ENCODE assay signal across 1 cellular context in the genomic region with DNA sequence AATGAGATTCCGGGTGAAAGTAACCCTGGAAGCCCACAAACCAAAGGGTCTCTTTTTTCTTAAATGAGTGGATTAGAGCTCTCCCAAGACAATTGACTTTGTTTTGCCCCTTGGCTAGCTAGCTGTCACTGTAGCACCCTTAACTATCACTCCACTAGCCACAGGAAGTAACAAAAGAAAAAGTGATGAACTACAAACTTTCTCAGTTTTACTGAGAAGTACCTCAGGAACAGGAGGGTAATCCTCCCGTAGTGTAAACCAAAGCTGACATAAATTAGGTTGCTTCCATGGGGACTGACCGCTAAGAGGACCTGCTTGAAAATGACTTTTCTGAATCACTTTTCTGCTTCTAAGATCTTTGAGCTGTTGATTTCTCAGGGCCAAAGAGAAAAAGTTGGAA.
TF ChIP-seq lines count a peak whose summit lies in the region.

No MANE protein-coding gene starts in this region.

TF ChIP-seq in GM23338, 12 proteins besides CTCF, POLR2A, EP300 and RAD21 (continued from another document):
- TF ChIP-seq, protein P1, sequence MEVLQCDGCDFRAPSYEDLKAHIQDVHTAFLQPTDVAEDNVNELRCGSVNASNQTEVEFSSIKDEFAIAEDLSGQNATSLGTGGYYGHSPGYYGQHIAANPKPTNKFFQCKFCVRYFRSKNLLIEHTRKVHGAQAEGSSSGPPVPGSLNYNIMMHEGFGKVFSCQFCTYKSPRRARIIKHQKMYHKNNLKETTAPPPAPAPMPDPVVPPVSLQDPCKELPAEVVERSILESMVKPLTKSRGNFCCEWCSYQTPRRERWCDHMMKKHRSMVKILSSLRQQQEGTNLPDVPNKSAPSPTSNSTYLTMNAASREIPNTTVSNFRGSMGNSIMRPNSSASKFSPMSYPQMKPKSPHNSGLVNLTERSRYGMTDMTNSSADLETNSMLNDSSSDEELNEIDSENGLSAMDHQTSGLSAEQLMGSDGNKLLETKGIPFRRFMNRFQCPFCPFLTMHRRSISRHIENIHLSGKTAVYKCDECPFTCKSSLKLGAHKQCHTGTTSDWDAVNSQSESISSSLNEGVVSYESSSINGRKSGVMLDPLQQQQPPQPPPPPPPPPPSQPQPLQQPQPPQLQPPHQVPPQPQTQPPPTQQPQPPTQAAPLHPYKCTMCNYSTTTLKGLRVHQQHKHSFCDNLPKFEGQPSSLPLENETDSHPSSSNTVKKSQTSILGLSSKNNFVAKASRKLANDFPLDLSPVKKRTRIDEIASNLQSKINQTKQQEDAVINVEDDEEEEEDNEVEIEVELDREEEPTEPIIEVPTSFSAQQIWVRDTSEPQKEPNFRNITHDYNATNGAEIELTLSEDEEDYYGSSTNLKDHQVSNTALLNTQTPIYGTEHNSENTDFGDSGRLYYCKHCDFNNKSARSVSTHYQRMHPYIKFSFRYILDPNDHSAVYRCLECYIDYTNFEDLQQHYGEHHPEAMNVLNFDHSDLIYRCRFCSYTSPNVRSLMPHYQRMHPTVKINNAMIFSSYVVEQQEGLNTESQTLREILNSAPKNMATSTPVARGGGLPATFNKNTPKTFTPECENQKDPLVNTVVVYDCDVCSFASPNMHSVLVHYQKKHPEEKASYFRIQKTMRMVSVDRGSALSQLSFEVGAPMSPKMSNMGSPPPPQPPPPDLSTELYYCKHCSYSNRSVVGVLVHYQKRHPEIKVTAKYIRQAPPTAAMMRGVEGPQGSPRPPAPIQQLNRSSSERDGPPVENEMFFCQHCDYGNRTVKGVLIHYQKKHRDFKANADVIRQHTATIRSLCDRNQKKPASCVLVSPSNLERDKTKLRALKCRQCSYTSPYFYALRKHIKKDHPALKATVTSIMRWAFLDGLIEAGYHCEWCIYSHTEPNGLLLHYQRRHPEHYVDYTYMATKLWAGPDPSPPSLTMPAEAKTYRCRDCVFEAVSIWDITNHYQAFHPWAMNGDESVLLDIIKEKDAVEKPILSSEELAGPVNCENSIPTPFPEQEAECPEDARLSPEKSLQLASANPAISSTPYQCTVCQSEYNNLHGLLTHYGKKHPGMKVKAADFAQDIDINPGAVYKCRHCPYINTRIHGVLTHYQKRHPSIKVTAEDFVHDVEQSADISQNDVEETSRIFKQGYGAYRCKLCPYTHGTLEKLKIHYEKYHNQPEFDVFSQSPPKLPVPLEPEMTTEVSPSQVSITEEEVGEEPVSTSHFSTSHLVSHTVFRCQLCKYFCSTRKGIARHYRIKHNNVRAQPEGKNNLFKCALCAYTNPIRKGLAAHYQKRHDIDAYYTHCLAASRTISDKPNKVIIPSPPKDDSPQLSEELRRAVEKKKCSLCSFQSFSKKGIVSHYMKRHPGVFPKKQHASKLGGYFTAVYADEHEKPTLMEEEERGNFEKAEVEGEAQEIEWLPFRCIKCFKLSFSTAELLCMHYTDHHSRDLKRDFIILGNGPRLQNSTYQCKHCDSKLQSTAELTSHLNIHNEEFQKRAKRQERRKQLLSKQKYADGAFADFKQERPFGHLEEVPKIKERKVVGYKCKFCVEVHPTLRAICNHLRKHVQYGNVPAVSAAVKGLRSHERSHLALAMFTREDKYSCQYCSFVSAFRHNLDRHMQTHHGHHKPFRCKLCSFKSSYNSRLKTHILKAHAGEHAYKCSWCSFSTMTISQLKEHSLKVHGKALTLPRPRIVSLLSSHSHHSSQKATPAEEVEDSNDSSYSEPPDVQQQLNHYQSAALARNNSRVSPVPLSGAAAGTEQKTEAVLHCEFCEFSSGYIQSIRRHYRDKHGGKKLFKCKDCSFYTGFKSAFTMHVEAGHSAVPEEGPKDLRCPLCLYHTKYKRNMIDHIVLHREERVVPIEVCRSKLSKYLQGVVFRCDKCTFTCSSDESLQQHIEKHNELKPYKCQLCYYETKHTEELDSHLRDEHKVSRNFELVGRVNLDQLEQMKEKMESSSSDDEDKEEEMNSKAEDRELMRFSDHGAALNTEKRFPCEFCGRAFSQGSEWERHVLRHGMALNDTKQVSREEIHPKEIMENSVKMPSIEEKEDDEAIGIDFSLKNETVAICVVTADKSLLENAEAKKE (CRISPR knock-in tag; IDR thresholded peaks at IDR 0.05), result no peak
- TF ChIP-seq NANOG (IDR thresholded peaks at IDR 0.05; ENCODE audit: borderline replicate concordance), result no peak
- TF ChIP-seq POLR2AphosphoS5 (IDR thresholded peaks at IDR 0.05; ENCODE audit: low read depth), result no peak
- TF ChIP-seq, protein P2, sequence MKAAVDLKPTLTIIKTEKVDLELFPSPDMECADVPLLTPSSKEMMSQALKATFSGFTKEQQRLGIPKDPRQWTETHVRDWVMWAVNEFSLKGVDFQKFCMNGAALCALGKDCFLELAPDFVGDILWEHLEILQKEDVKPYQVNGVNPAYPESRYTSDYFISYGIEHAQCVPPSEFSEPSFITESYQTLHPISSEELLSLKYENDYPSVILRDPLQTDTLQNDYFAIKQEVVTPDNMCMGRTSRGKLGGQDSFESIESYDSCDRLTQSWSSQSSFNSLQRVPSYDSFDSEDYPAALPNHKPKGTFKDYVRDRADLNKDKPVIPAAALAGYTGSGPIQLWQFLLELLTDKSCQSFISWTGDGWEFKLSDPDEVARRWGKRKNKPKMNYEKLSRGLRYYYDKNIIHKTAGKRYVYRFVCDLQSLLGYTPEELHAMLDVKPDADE (IDR thresholded peaks at IDR 0.05), result no peak
- TF ChIP-seq EZH2phosphoT487 (IDR thresholded peaks at IDR 0.05; ENCODE audit: unreplicated experiment), result no peak
